In genomic region chr9:132943677-132944293, GRCh38 we compare ENCODE assay signal across 8 cellular contexts. TPM values are rescaled to one million over a fixed set of nuclear protein-coding genes. Genes with fewer than 3 reads are reported as not detected.
DNase-seq lines count a peak whose midpoint lies in the region; ATAC-seq and TF ChIP-seq lines count a peak whose summit lies in the region.

No MANE protein-coding gene starts in this region.

- H3K36me3 Mint-ChIP-seq in T-helper 1 cell treated with Interleukin-12 subunit alpha and Interleukin-12 subunit beta and Interleukin-4 antibody, amounts not matched to agents 30 μg/mL and 1 μg/mL, for 36 hours (ENCODE audit: low read depth): peaks cover 2% of the 10 kb centered on the region
- H3K36me3 Mint-ChIP-seq in progenitor cell of endocrine pancreas (ENCODE audit: insufficient read depth): no peaks in the 10 kb centered on the region

- peak overlapping the region; percentile 98 for H3K4me3 Mint-ChIP-seq in T-helper 1 cell treated with Interleukin-12 subunit alpha and Interleukin-12 subunit beta and Interleukin-4 antibody, amounts not matched to agents 30 μg/mL and 1 μg/mL, for 36 hours
- H3K4me3 Mint-ChIP-seq in progenitor cell of endocrine pancreas (ENCODE audit: low read depth): peak overlapping the region; percentile 98

- peaks cover 17% of the 10 kb centered on the region for H3K4me1 Mint-ChIP-seq in T-helper 1 cell treated with Interleukin-12 subunit alpha and Interleukin-12 subunit beta and Interleukin-4 antibody, amounts not matched to agents 30 μg/mL and 1 μg/mL, for 36 hours (ENCODE audit: low read depth)
- H3K4me1 Mint-ChIP-seq in progenitor cell of endocrine pancreas (ENCODE audit: low read depth): peaks cover 19% of the 10 kb centered on the region

- ATAC-seq in HG02981 (IDR thresholded peaks at IDR 0.05; ENCODE audit: unreplicated experiment): peak; percentile 9
- no peak for ATAC-seq in GM18861 (IDR thresholded peaks at IDR 0.05; ENCODE audit: unreplicated experiment)

- peak overlapping the region; percentile 94 for H3K4me3 ChIP-seq in fibroblast of mammary gland (ENCODE audit: control insufficient read depth, low read depth, low read length)

- TF ChIP-seq CTCF in fibroblast of mammary gland (conservative IDR thresholded peaks at IDR 0.05; ENCODE audit: control insufficient read depth, insufficient read depth, low read depth, low read length): no peak
- TF ChIP-seq CTCF in progenitor cell of endocrine pancreas (IDR thresholded peaks at IDR 0.05; ENCODE audit: unreplicated experiment): no peak

- DNase-seq in NCI-H2227 (lab: John Stamatoyannopoulos, UW; ENCODE audit: unreplicated experiment): peak; percentile 34
- no peak for DNase-seq in NCI-H2227 treated with DMSO at 0.1 percent for 48 hours (lab: John Stamatoyannopoulos, UW)
- peak; percentile 6 for DNase-seq in fibroblast of mammary gland (ENCODE audit: low read depth)
- DNase-seq in progenitor cell of endocrine pancreas (ENCODE audit: low spot score, unreplicated experiment): no peak
- no peak for DNase-seq in NCI-H1436 treated with DMSO at 0.1 percent for 48 hours (lab: John Stamatoyannopoulos, UW)

- H3K27me3 Mint-ChIP-seq in T-helper 1 cell treated with Interleukin-12 subunit alpha and Interleukin-12 subunit beta and Interleukin-4 antibody, amounts not matched to agents 30 μg/mL and 1 μg/mL, for 36 hours (ENCODE audit: low read depth): no peaks in the 10 kb centered on the region
- H3K27me3 Mint-ChIP-seq in progenitor cell of endocrine pancreas: no peaks in the 10 kb centered on the region

- peak overlapping the region; percentile 91 for H3K27ac Mint-ChIP-seq in T-helper 1 cell treated with Interleukin-12 subunit alpha and Interleukin-12 subunit beta and Interleukin-4 antibody, amounts not matched to agents 30 μg/mL and 1 μg/mL, for 36 hours
- peak overlapping the region; percentile 93 for H3K27ac Mint-ChIP-seq in progenitor cell of endocrine pancreas

- H3K9me3 Mint-ChIP-seq in T-helper 1 cell treated with Interleukin-12 subunit alpha and Interleukin-12 subunit beta and Interleukin-4 antibody, amounts not matched to agents 30 μg/mL and 1 μg/mL, for 36 hours: no peaks in the 10 kb centered on the region
- H3K9me3 Mint-ChIP-seq in progenitor cell of endocrine pancreas (ENCODE audit: low read depth): no peaks in the 10 kb centered on the region

RNA-seq across cellular contexts. Expression of gene TSC1, which starts 0.6 kb away (rescaled TPM):
- total RNA-seq in progenitor cell of endocrine pancreas: 65.4 and 69.0 TPM in 2 replicates

RNA-seq across cellular contexts. Expression of gene GFI1B, which starts 34.7 kb away (rescaled TPM):
- total RNA-seq in progenitor cell of endocrine pancreas: 0.12 TPM in 1 of 2 replicates, not detected in the other

Comparison
In these comparisons a context has a peak if more than half of its experiments do, and no peak if none do; other contexts are left out.
1. DNase-seq: peak in NCI-H2227 (single experiment) and fibroblast of mammary gland (single experiment); none in NCI-H2227 treated with DMSO at 0.1 percent for 48 hours (single experiment), progenitor cell of endocrine pancreas (single experiment) and NCI-H1436 treated with DMSO at 0.1 percent for 48 hours (single experiment).